25 cellular contexts compared by ENCODE assay signal in the genomic region with DNA sequence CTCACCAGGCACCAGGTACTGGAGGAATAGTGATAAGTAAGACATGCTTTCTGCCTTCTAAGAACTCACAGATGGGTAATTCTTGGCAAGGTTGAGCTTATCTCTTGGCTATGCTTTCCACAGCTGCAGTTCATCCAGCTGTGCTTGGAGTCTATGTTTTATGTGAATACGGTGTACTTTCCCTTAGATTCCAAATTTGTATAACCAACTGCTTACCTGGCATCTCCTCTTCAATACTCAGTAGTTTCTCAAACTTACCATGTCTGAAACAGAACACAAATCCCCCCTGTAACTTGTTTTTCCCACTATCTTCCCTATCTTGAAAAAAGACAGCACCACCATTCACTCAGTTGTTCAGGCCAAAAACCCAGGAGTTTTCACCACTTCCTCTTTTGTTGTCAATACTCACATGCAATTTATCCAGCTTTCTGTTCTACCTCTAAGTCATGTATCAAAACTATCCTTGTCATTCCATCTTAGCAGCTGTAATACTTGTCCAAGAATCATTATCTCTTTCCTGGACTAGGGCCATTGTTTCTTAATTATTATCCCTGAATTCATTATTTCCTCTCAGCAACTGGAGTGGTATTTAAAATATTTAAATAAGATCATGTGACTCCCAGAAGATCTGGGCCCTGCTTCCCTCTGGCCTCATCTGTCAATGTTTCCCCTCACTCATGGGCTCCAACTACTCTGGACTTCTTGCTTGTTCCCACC. TPM values are rescaled to one million over a fixed set of nuclear protein-coding genes. Genes with fewer than 3 reads are reported as not detected.
"Had no signal": no experiment of that assay in that cellular context is flagged by ENCODE, and none has a peak within 500 bp of the region (broad histone marks: within the 10 kb centered on the region; RNA-seq: fewer than 3 reads in every experiment).

No MANE protein-coding gene starts in this region.

- H3K27ac ChIP-seq: body of pancreas, left lung, neural progenitor cell, right lobe of liver, skin epidermis, stomach, suprapubic skin, transverse colon had no signal

- H3K4me1 ChIP-seq: body of pancreas, left lung, neural progenitor cell, right lobe of liver, stomach, suprapubic skin, transverse colon had no signal

- H2AFZ ChIP-seq: neural progenitor cell had no signal

- H3K9ac ChIP-seq: neural progenitor cell had no signal

- H3K4me3 ChIP-seq: body of pancreas, left lung, lung, neural progenitor cell, right lobe of liver, skin epidermis, stomach, suprapubic skin, transverse colon had no signal

- ATAC-seq: activated CD8-positive, alpha-beta memory T cell treated with anti-CD3 and anti-CD28 coated beads, Interleukin-2, amount 10 ng/mL, durations not matched to agents 7 days and 5 days; activated CD8-positive, alpha-beta T cell treated with anti-CD3 and anti-CD28 coated beads for 36 hours; activated naive CD8-positive, alpha-beta T cell treated with anti-CD3 and anti-CD28 coated beads, Interleukin-2, amount 50 U/mL, for 24 hours; body of pancreas; left lung; naive thymus-derived CD8-positive, alpha-beta T cell; right lobe of liver had no signal

- FAIRE-seq: endometrium had no signal

- H3K36me3 ChIP-seq: left lung, neural progenitor cell, right lobe of liver, stomach, suprapubic skin, transverse colon had no signal

- H3K4me2 ChIP-seq: neural progenitor cell had no signal

- H3K9me3 ChIP-seq: body of pancreas, left lung, right lobe of liver, stomach, suprapubic skin, transverse colon had no signal

- H3K27me3 ChIP-seq: body of pancreas, left lung, neural progenitor cell, right lobe of liver, stomach, suprapubic skin, transverse colon had no signal

- DNase-seq: activated CD4-positive, alpha-beta T cell treated with anti-CD3 and anti-CD28 coated beads, Interleukin-2, amount 10 ng/mL, durations not matched to agents 7 days and 5 days; activated CD8-positive, alpha-beta memory T cell treated with anti-CD3 and anti-CD28 coated beads, Interleukin-2, amount 10 ng/mL, durations not matched to agents 7 days and 5 days; activated CD8-positive, alpha-beta T cell treated with anti-CD3 and anti-CD28 coated beads for 36 hours; activated effector memory CD4-positive, alpha-beta T cell treated with anti-CD3 and anti-CD28 coated beads, Interleukin-2, amount 50 U/mL, for 16 hours; activated naive CD4-positive, alpha-beta T cell treated with anti-CD3 and anti-CD28 coated beads, Interleukin-2, amount 50 U/mL, for 16 hours; activated naive CD8-positive, alpha-beta T cell treated with anti-CD3 and anti-CD28 coated beads, Interleukin-2, amount 50 U/mL, for 24 hours; activated T-cell treated with anti-CD3 and anti-CD28 coated beads for 4 hours; body of pancreas; effector CD4-positive, alpha-beta T cell; foreskin melanocyte; immature natural killer cell; kidney glomerular epithelial cell; left lung; naive thymus-derived CD8-positive, alpha-beta T cell; posterior cingulate gyrus; right lobe of liver; stimulated activated CD4-positive, alpha-beta T cell treated with anti-CD3 and anti-CD28 coated beads, Interleukin-2, amount 100 ng/mL, for 24 hours; stomach; transverse colon had no signal

RNA-seq across cellular contexts. Expression of gene COL6A5, which starts 32.6 kb away (rescaled TPM):
- total RNA-seq: activated CD4-positive, alpha-beta T cell treated with anti-CD3 and anti-CD28 coated beads, Interleukin-2, amount 10 ng/mL, durations not matched to agents 7 days and 5 days; activated CD8-positive, alpha-beta T cell treated with anti-CD3 and anti-CD28 coated beads for 36 hours; body of pancreas; cardiac septum; naive thymus-derived CD8-positive, alpha-beta T cell; right lobe of liver; transverse colon had no signal
- polyA plus RNA-seq: immature natural killer cell; naive thymus-derived CD8-positive, alpha-beta T cell had no signal
